8 cellular contexts compared by ENCODE assay signal in the genomic region with DNA sequence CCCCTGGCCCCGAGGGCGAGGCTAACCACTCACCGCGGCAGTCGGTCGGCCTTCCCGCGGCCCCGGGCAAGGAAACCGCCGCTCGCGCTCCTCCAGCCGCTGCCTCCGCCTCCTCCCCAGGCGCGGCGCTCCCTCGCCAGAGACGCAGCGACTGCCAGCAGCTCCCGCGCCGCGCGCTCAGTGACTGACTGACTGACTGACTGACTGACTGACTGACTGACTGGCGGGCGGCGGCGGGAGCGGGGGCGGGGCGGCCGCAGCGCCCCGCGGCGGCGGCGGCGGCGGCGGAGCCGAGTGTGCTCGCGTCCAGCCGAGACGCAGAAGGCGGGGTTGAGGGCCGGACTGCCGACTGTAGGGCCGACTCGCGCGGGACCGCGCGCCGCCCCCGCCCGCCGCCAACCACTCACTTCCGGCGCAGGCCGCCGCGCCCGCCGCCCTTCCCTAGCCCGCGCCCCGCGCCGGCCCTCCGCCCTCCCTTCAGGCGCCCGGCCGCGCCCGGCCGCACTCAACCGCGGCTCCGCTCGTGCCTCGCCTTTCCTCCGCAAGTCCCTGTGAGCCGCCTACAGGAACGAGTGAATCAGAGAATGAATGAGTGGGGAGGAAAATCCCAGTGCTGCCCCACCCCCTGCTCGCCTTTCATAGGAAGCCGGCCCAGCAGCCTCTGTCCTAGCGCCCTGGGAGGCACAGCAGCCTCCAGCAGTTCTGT.
DNase-seq lines count a peak whose midpoint lies in the region; ATAC-seq and TF ChIP-seq lines count a peak whose summit lies in the region.

Gene RAPH1 (minus strand): TSS at position 224 of the 706 bp plus-strand sequence. CDS start 39,948 bp downstream, outside the sequence.

- CTCF ChIA-PET in GM10248 (lab: Yijun Ruan, JAX) = interaction anchor here (1.2 kb wide), 1 partner anchor 47 kb away, joined by 3 read pairs; no protein-coding TSS in a partner anchor

- DNase-seq in GM10248 (ENCODE audit: extremely low spot score) = peak; percentile 73
- peak; percentile 95 for DNase-seq in NCI-H2227 (lab: John Stamatoyannopoulos, UW; ENCODE audit: unreplicated experiment)
- peak; percentile 62 for DNase-seq in cerebellar cortex (ENCODE audit: low spot score)
- DNase-seq in iris pigment epithelial cell (ENCODE audit: low read depth) = peak; percentile 90
- peak; percentile 57 for DNase-seq in smooth muscle cell of the brain vasculature (ENCODE audit: low read depth, low spot score)
- no peak for DNase-seq in Kasumi-1 (lab: John Stamatoyannopoulos, UW)

- ATAC-seq in HG02938 (IDR thresholded peaks at IDR 0.05; ENCODE audit: unreplicated experiment) = peak; percentile 50
- ATAC-seq in activated CD4-positive, CD25-positive, alpha-beta regulatory T cell treated with anti-CD3 and anti-CD28 coated beads, Interleukin-2, amount 50 U/mL, for 24 hours = peak; percentile 73 to 75

- no peak for TF ChIP-seq CTCF in GM10248 (IDR thresholded peaks at IDR 0.05; ENCODE audit: control extremely low read depth, extremely low read depth, low read depth, missing control alignments)

- POLR2A ChIA-PET in GM10248 (lab: Yijun Ruan, JAX) = no interaction called here

Comparison
In these comparisons a context has a peak if more than half of its experiments do, and no peak if none do; other contexts are left out.
1. DNase-seq: peak in GM10248 (single experiment), NCI-H2227 (single experiment), cerebellar cortex (single experiment), iris pigment epithelial cell (single experiment) and smooth muscle cell of the brain vasculature (single experiment); none in Kasumi-1 (0 of 2).